In the genomic region with DNA sequence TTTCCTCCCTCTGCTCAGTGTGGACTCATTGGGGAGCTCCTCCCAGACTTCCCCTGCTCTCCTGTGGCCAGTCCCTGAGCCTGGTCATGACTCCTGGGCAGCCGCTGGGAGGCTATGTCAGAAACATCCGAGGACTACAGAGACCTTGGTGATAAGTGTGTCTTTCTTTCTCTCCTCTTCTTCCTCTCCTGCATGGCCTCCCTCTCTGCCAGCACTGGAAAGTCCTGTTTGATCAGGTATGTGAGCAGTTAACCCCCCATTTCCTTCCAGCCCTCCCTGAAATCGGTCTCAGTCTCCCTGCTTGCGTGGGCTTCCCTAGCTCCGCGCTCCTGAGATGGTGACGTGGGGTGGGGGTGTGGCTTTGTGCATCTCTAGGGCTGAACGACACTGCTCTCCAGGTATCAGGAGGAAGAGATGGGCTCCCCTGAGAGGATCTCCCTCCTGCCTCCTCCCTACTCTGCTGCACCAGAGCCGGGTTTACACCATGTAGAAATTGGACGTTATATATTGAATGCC, we compare ENCODE assay signal across 11 cellular contexts. TPM values are rescaled to one million over a fixed set of nuclear protein-coding genes. Genes with fewer than 3 reads are reported as not detected.
DNase-seq lines count a peak whose midpoint lies in the region; ATAC-seq, FAIRE-seq and TF ChIP-seq lines count a peak whose summit lies in the region.
"Had no signal": no experiment of that assay in that cellular context is flagged by ENCODE, and none has a peak within 500 bp of the region (broad histone marks: within the 10 kb centered on the region; RNA-seq: fewer than 3 reads in every experiment).

No MANE protein-coding gene starts in this region.

- TF ChIP-seq CTCF in kidney (IDR thresholded peaks at IDR 0.05; ENCODE audit: borderline replicate concordance, extremely low read depth, insufficient read depth) = no peak
- TF ChIP-seq CTCF in thyroid gland (IDR thresholded peaks at IDR 0.05) = no peak

- peaks cover 0 to 8% of the 10 kb centered on the region in 2 donors for H3K4me1 ChIP-seq in kidney (ENCODE audit: control insufficient read depth in 1 of 2, insufficient read depth in 1 of 2, low read depth in 1 of 2, low read length in 2 of 2)
- peaks cover 11 to 19% of the 10 kb centered on the region in 2 donors for H3K4me1 ChIP-seq in thyroid gland

- no peak overlapping the region for H3K27ac ChIP-seq in kidney (ENCODE audit: low read depth in 2 of 2, low read length in 2 of 2)
- H3K27ac ChIP-seq in thyroid gland = no peak overlapping the region
- H3K27ac ChIP-seq: C4-2B, sigmoid colon, tibial nerve had no signal

- H3K9me3 ChIP-seq in kidney (ENCODE audit: control insufficient read depth in 1 of 2, low read length in 2 of 2) (no peaks in the 10 kb centered on the region), thyroid gland (no peaks in the 10 kb centered on the region)
- H3K9me3 ChIP-seq: sigmoid colon, tibial nerve had no signal

- H3K36me3 ChIP-seq in kidney (ENCODE audit: control insufficient read depth in 1 of 2, insufficient read depth in 2 of 2, low read length in 2 of 2) (no peaks in the 10 kb centered on the region), thyroid gland (no peaks in the 10 kb centered on the region)
- H3K36me3 ChIP-seq: sigmoid colon, tibial nerve had no signal

- DNase-seq in stimulated activated CD4-positive, alpha-beta T cell treated with anti-CD3 and anti-CD28 coated beads, Interleukin-12 subunit alpha, Interleukin-12 subunit beta, amount 100 ng/mL, for 4 hours = peak; percentile 13
- no peak for DNase-seq in stimulated activated CD4-positive, alpha-beta T cell treated with anti-CD3 and anti-CD28 coated beads, Interleukin-2, amount 100 ng/mL, for 48 hours
- DNase-seq in activated T-cell treated with anti-CD3 and anti-CD28 coated beads, Interleukin-2, amount 50 U/mL, for 48 hours = peak; percentile 23 to 41
- DNase-seq in kidney = peak; percentile 34
- peak; percentile 18 to 19 for DNase-seq in thyroid gland
- no peak for DNase-seq in mesenteric fat pad (ENCODE audit: low spot score)
- DNase-seq: sigmoid colon had no signal

- no peaks in the 10 kb centered on the region for H3K27me3 ChIP-seq in thyroid gland

- no peak for ATAC-seq in GM19395 (IDR thresholded peaks at IDR 0.05; ENCODE audit: unreplicated experiment)
- ATAC-seq in GM18519 (IDR thresholded peaks at IDR 0.05; ENCODE audit: low FRiP score, unreplicated experiment) = no peak

- WGBS in thyroid gland, 2 donors = 20 to 28% methylated on average over 7 to 10 of the region's 10 CpGs

- intact Hi-C loops in kidney (cut with DNase I) = no loop called here
- intact Hi-C loops in thyroid gland (cut with DNase I) = no loop called here

- peak overlapping the region in 1 of 2 donors; percentile 28 for H3K4me3 ChIP-seq in kidney (ENCODE audit: low read length in 2 of 2)
- H3K4me3 ChIP-seq in thyroid gland (replicated peaks in 1 of 3) = no peak overlapping the region

- no peak for FAIRE-seq in kidney (lab: Jason Lieb, UNC)

- no peak overlapping the region for H3K9ac ChIP-seq in kidney (ENCODE audit: low read length in 2 of 2)

- no peak for TF ChIP-seq POLR2A in thyroid gland (IDR thresholded peaks at IDR 0.05)

RNA-seq across cellular contexts. Expression of a gene that starts 2.1 kb away (rescaled TPM):
- total RNA-seq in kidney (0.13 TPM), thyroid gland (under 1 TPM in 2 of 4 donors, not detected in 2; 0.15 to 0.22 TPM), mesenteric fat pad (0.87 TPM)
- 0.11 TPM for polyA plus RNA-seq in kidney (ENCODE audit: insufficient read depth, low read depth, low replicate concordance)

Comparison
In these comparisons a context has a peak if more than half of its experiments do, and no peak if none do; other contexts are left out.
1. DNase-seq: peak in stimulated activated CD4-positive, alpha-beta T cell treated with anti-CD3 and anti-CD28 coated beads, Interleukin-12 subunit alpha, Interleukin-12 subunit beta, amount 100 ng/mL, for 4 hours (single experiment), activated T-cell treated with anti-CD3 and anti-CD28 coated beads, Interleukin-2, amount 50 U/mL, for 48 hours (2 of 2), kidney (single experiment) and thyroid gland (2 of 2); none in stimulated activated CD4-positive, alpha-beta T cell treated with anti-CD3 and anti-CD28 coated beads, Interleukin-2, amount 100 ng/mL, for 48 hours (0 of 2) and mesenteric fat pad (single experiment).